ENCODE assay signal across 22 cellular contexts in the genomic region with DNA sequence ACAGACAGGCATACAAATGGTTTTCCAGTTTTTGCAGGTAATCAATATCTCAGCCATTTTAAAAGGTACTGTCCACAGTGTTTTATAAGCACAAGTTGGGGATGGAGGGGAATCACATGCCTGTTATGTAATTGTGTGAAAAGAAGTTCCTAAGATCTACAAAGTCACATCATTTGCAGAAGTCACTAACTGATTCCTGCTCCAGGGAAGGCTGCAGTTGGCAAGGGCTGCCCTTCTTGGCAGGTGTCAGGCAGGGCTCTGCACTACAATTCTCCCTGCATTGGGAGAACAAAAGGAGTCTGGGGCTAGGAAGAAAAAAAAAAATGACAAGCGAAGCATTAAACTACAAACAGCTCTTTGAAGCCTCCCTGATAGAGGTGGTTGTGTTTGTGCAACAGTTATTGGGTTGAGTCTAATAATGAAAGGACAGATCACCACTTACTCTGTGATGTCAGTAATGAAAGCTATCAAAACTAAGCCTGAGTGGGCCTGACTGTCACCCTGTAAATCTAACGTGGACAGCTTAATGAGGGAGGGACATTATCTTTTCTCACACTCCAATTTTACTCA.
A peak's percentile ranks its signal among the peaks of the same experiment; 100 is the strongest.
DNase-seq lines count a peak whose midpoint lies in the region; TF ChIP-seq lines count a peak whose summit lies in the region.
"Had no signal": no experiment of that assay in that cellular context is flagged by ENCODE, and none has a peak within 500 bp of the region (broad histone marks: within the 10 kb centered on the region; RNA-seq: fewer than 3 reads in every experiment).

No MANE protein-coding gene starts in this region.

- no peaks in the 10 kb centered on the region for H3K27me3 ChIP-seq in HL-60 (ENCODE audit: insufficient read depth, poor library complexity, severe bottlenecking)
- H3K27me3 ChIP-seq in neutrophil = no peaks in the 10 kb centered on the region
- H3K27me3 ChIP-seq in sigmoid colon = no peaks in the 10 kb centered on the region
- H3K27me3 ChIP-seq: foreskin keratinocyte had no signal

- H3K9me3 Mint-ChIP-seq in dendritic cell treated with granulocyte-macrophage colony-stimulating factor and Interleukin-4, amounts not matched to agents 40 ng/mL and 50 ng/mL, for 4 days = no peaks in the 10 kb centered on the region
- H3K9me3 Mint-ChIP-seq: activated naive CD4-positive, alpha-beta T cell treated with anti-CD3 and anti-CD28 coated beads, Interleukin-2, amount 50 U/mL, for 24 hours; activated T-helper 1 cell treated with anti-CD3 and anti-CD28 coated beads, Interleukin-12 subunit alpha, Interleukin-12 subunit beta, Interleukin-2, Interleukin-4 antibody, amounts not matched to agents 30 ng/mL and 10 ng/mL and 1 ng/mL, durations not matched to agents 14 hours and 24 hours and 36 hours; GM23338 had no signal

- DNase-seq in HL-60 (ENCODE audit: low read depth in 1 of 2, low spot score in 1 of 2) (peak in 1 of 2 experiments; percentile 53), NCI-H146 (lab: John Stamatoyannopoulos, UW) (peak; percentile 61), NCI-H187 treated with DMSO at 0.1 percent for 48 hours (lab: John Stamatoyannopoulos, UW) (no peak), sigmoid colon (no peak)
- no peak for DNase-seq in stimulated activated CD4-positive, alpha-beta T cell treated with anti-CD3 and anti-CD28 coated beads, Interleukin-12 subunit alpha, Interleukin-12 subunit beta, amount 100 ng/mL, for 4 hours
- DNase-seq: activated CD4-positive, alpha-beta T cell treated with anti-CD3 and anti-CD28 coated beads, Interleukin-2, amount 10 ng/mL, durations not matched to agents 7 days and 5 days; EL; foreskin keratinocyte; immature natural killer cell; mucosa of descending colon; NCI-H1048; psoas muscle; SK-N-SH; stimulated activated CD4-positive, alpha-beta T cell treated with anti-CD3 and anti-CD28 coated beads, Interleukin-4, amount 100 ng/mL, for 24 hours; WERI-Rb-1 had no signal

- H3K36me3 ChIP-seq in neutrophil = no peaks in the 10 kb centered on the region
- no peaks in the 10 kb centered on the region for H3K36me3 ChIP-seq in sigmoid colon
- H3K36me3 ChIP-seq: WERI-Rb-1 had no signal

- no peak overlapping the region for H3K4me3 ChIP-seq in HL-60 (replicated peaks; ENCODE audit: insufficient read depth, low read length)
- peak overlapping the region; percentile 29 to 45 for H3K4me3 ChIP-seq in neutrophil (ENCODE audit: low read depth in 1 of 2, low read length in 1 of 2)
- H3K4me3 ChIP-seq in sigmoid colon = no peak overlapping the region
- H3K4me3 ChIP-seq: GM23338, mucosa of descending colon, psoas muscle, smooth muscle cell had no signal

- H3K27ac ChIP-seq in HL-60 (replicated peaks) (peak overlapping the region; percentile 78), neutrophil (peak overlapping the region; percentile 94), sigmoid colon (peak overlapping the region in 1 of 4 donors; percentile 38)
- H3K27ac ChIP-seq: foreskin keratinocyte, psoas muscle, WERI-Rb-1 had no signal

- H3K4me3 Mint-ChIP-seq in dendritic cell treated with granulocyte-macrophage colony-stimulating factor and Interleukin-4, amounts not matched to agents 40 ng/mL and 50 ng/mL, for 4 days = no peak overlapping the region
- H3K4me3 Mint-ChIP-seq: activated CD4-positive, alpha-beta T cell treated with anti-CD3 and anti-CD28 coated beads, Interleukin-2, amount 10 ng/mL, durations not matched to agents 7 days and 5 days; activated naive CD4-positive, alpha-beta T cell treated with anti-CD3 and anti-CD28 coated beads, Interleukin-2, amount 50 U/mL, for 24 hours; activated T-helper 1 cell treated with anti-CD3 and anti-CD28 coated beads, Interleukin-12 subunit alpha, Interleukin-12 subunit beta, Interleukin-2, Interleukin-4 antibody, amounts not matched to agents 30 ng/mL and 10 ng/mL and 1 ng/mL, durations not matched to agents 14 hours and 24 hours and 36 hours; GM23338; immature natural killer cell; type B pancreatic cell had no signal

- peak overlapping the region; percentile 74 for H3K27ac Mint-ChIP-seq in dendritic cell treated with granulocyte-macrophage colony-stimulating factor and Interleukin-4, amounts not matched to agents 40 ng/mL and 50 ng/mL, for 4 days
- H3K27ac Mint-ChIP-seq: activated CD4-positive, alpha-beta T cell treated with anti-CD3 and anti-CD28 coated beads, Interleukin-2, amount 10 ng/mL, durations not matched to agents 7 days and 5 days; activated naive CD4-positive, alpha-beta T cell treated with anti-CD3 and anti-CD28 coated beads, Interleukin-2, amount 50 U/mL, for 24 hours; activated T-helper 1 cell treated with anti-CD3 and anti-CD28 coated beads, Interleukin-12 subunit alpha, Interleukin-12 subunit beta, Interleukin-2, Interleukin-4 antibody, amounts not matched to agents 30 ng/mL and 10 ng/mL and 1 ng/mL, durations not matched to agents 14 hours and 24 hours and 36 hours; GM23338; immature natural killer cell; type B pancreatic cell had no signal

- intact Hi-C loops in dendritic cell treated with granulocyte-macrophage colony-stimulating factor and Interleukin-4, amounts not matched to agents 40 ng/mL and 50 ng/mL, for 4 days (cut with micrococcal nuclease) = loop anchor here (10.0 kb wide), 1 partner anchor 347 kb away; no protein-coding TSS in a partner anchor
- intact Hi-C loops in sigmoid colon (cut with DNase I) = no loop called here

- no peak for TF ChIP-seq POLR2A in sigmoid colon (IDR thresholded peaks at IDR 0.05)

- WGBS in sigmoid colon, 2 donors = 89 to 91% methylated on average over 2 of the region's 2 CpGs

- no peak for TF ChIP-seq EP300 in sigmoid colon (IDR thresholded peaks at IDR 0.05)

- H3K27me3 Mint-ChIP-seq in dendritic cell treated with granulocyte-macrophage colony-stimulating factor and Interleukin-4, amounts not matched to agents 40 ng/mL and 50 ng/mL, for 4 days = no peaks in the 10 kb centered on the region
- H3K27me3 Mint-ChIP-seq: activated CD4-positive, alpha-beta T cell treated with anti-CD3 and anti-CD28 coated beads, Interleukin-2, amount 10 ng/mL, durations not matched to agents 7 days and 5 days had no signal

- TF ChIP-seq CTCF in HL-60 (IDR thresholded peaks at IDR 0.05; ENCODE audit: insufficient read depth, low read length) = no peak
- no peak for TF ChIP-seq CTCF in neutrophil (IDR thresholded peaks at IDR 0.05)
- TF ChIP-seq CTCF in sigmoid colon (IDR thresholded peaks at IDR 0.05) = no peak

- peaks cover 30 to 40% of the 10 kb centered on the region in 2 experiments for H3K4me1 ChIP-seq in neutrophil (ENCODE audit: control insufficient read depth in 1 of 2, insufficient read depth in 1 of 2, low read depth in 1 of 2, low read length in 1 of 2)
- no peaks in the 10 kb centered on the region for H3K4me1 ChIP-seq in sigmoid colon
- H3K4me1 ChIP-seq: foreskin keratinocyte, psoas muscle had no signal

- H3K36me3 Mint-ChIP-seq in dendritic cell treated with granulocyte-macrophage colony-stimulating factor and Interleukin-4, amounts not matched to agents 40 ng/mL and 50 ng/mL, for 4 days (ENCODE audit: low read depth) = no peaks in the 10 kb centered on the region
- H3K36me3 Mint-ChIP-seq: immature natural killer cell had no signal

- no peaks in the 10 kb centered on the region for H3K9me3 ChIP-seq in neutrophil
- H3K9me3 ChIP-seq in sigmoid colon = no peaks in the 10 kb centered on the region
- H3K9me3 ChIP-seq: mucosa of descending colon, psoas muscle, SK-N-SH had no signal

- H3K4me1 Mint-ChIP-seq in dendritic cell treated with granulocyte-macrophage colony-stimulating factor and Interleukin-4, amounts not matched to agents 40 ng/mL and 50 ng/mL, for 4 days (ENCODE audit: low read depth) = peaks cover 19% of the 10 kb centered on the region
- H3K4me1 Mint-ChIP-seq: activated CD4-positive, alpha-beta T cell treated with anti-CD3 and anti-CD28 coated beads, Interleukin-2, amount 10 ng/mL, durations not matched to agents 7 days and 5 days; immature natural killer cell had no signal

Comparison
In these comparisons a context has a peak if more than half of its experiments do, and no peak if none do; other contexts are left out.
1. H3K4me3 ChIP-seq: peak in neutrophil (2 of 2); none in HL-60 (single experiment) and sigmoid colon (0 of 4).